Comparison of ENCODE assay signal across 3 cellular contexts in genomic region chr7:111908673-111909072, GRCh38.
A peak's percentile ranks its signal among the peaks of the same experiment; 100 is the strongest.
DNase-seq lines count a peak whose midpoint lies in the region; ATAC-seq, FAIRE-seq and TF ChIP-seq lines count a peak whose summit lies in the region.
"Not testable (repeated sequence)": the region's sequence is repeated elsewhere in the genome, so short reads cannot be mapped to it uniquely, and the experiment has no call there.

No MANE protein-coding gene starts in this region.

- not testable (repeated sequence) for TF ChIP-seq RAD21 in K562 (CRISPR knock-in tag; conservative IDR thresholded peaks at IDR 0.05 in 1 of 2, IDR thresholded peaks at IDR 0.05 in 1 of 2)

- H3K9ac ChIP-seq in K562 (ENCODE audit: insufficient read depth in 1 of 2, low read depth in 2 of 2, low read length in 2 of 2), result not testable (repeated sequence)

- not testable (repeated sequence) for H3K27me3 ChIP-seq in K562 (ENCODE audit: control insufficient read depth in 2 of 2, insufficient read depth in 2 of 2, low read length in 2 of 2)

- not testable (repeated sequence) for H3K27ac ChIP-seq in HEK293 (ENCODE audit: extremely low read depth, low read depth, low read length); K562 (ENCODE audit: extremely low read depth, low read depth, low read length)

- POLR2A ChIA-PET in HEK293 (lab: Yijun Ruan, JAX); K562 (lab: Yijun Ruan, JAX): not testable (repeated sequence)

- ATAC-seq in K562, result not testable (repeated sequence)

- not testable (repeated sequence) for TF ChIP-seq CTCF in HEK293 (tag by site-specific recombination; IDR thresholded peaks at IDR 0.05); LNCaP clone FGC (IDR thresholded peaks at IDR 0.05; ENCODE audit: control insufficient read depth, extremely low read depth, insufficient read depth); K562 (IDR thresholded peaks at IDR 0.05 in 2 of 3, conservative IDR thresholded peaks at IDR 0.05 in 1 of 3; ENCODE audit: insufficient read depth in 2 of 3, low read depth in 1 of 3, low read length in 3 of 3)

- BruUV-seq in K562 (replicated peaks; lab: Mats Ljungman, UMichigan), result not testable (repeated sequence)

- TF ChIP-seq POLR2A in K562 (conservative IDR thresholded peaks at IDR 0.05), result not testable (repeated sequence)

- in situ Hi-C loops in K562 (cut with MboI), result not testable (repeated sequence)

- H2AFZ ChIP-seq in K562 (ENCODE audit: low read depth, low read length), result not testable (repeated sequence)

- 0% methylated on average over 3 of the region's 3 CpGs for WGBS in K562 (ENCODE audit: insufficient coverage, low coverage, missing lambda C conversion rate)

- intact Hi-C loops in K562 (cut with micrococcal nuclease), result not testable (repeated sequence)

- DNase-seq in LNCaP clone FGC (ENCODE audit: low read depth), result peak; percentile 34
- DNase-seq in K562 (ENCODE audit: extremely low read depth in 1 of 4, low spot score in 3 of 4), result not testable (repeated sequence)

- FAIRE-seq in K562 (lab: Jason Lieb, UNC), result not testable (repeated sequence)

- H3K4me2 ChIP-seq in K562 (ENCODE audit: insufficient read depth, low read length), result not testable (repeated sequence)

- H3K9me3 ChIP-seq in HEK293 (ENCODE audit: control insufficient read depth, insufficient read depth, low read depth, low read length); K562 (replicated peaks; ENCODE audit: control insufficient read depth, insufficient read depth, low read depth, low read length): not testable (repeated sequence)

- H3K4me3 ChIP-seq in HEK293 (ENCODE audit: low read depth, low read length); LNCaP clone FGC (ENCODE audit: low read depth, low read length); K562: not testable (repeated sequence)

- not testable (repeated sequence) for H3K36me3 ChIP-seq in HEK293 (ENCODE audit: control insufficient read depth in 2 of 2, insufficient read depth in 1 of 2, low read length in 2 of 2); K562 (ENCODE audit: control insufficient read depth, insufficient read depth, low read length)

- TF ChIP-seq EP300 in K562 (IDR thresholded peaks at IDR 0.05; ENCODE audit: low read length), result not testable (repeated sequence)

- not testable (repeated sequence) for H3K79me2 ChIP-seq in K562 (ENCODE audit: control insufficient read depth, insufficient read depth, low read length)

- CTCF ChIA-PET in HEK293 (lab: Yijun Ruan, JAX); K562 (lab: Yijun Ruan, JAX; ENCODE audit: low intra/inter-chr PET ratio): not testable (repeated sequence)

- not testable (repeated sequence) for H3K4me1 ChIP-seq in HEK293 (ENCODE audit: control insufficient read depth, insufficient read depth, low read length); K562 (replicated peaks in 1 of 2; ENCODE audit: control insufficient read depth in 2 of 2, insufficient read depth in 2 of 2, low read length in 2 of 2)

- H4K20me1 ChIP-seq in K562 (replicated peaks; ENCODE audit: control insufficient read depth, insufficient read depth, low read length), result not testable (repeated sequence)

- H3K9me1 ChIP-seq in K562 (ENCODE audit: control insufficient read depth, insufficient read depth, low read length), result not testable (repeated sequence)

TF ChIP-seq in HEK293, 187 proteins besides CTCF, POLR2A, EP300 and RAD21:
- peak; percentile 88 for TF ChIP-seq ZNF146 (tag by site-specific recombination; IDR thresholded peaks at IDR 0.05)

TF ChIP-seq in K562, 482 proteins besides CTCF, POLR2A, EP300 and RAD21:
- TF ChIP-seq ZNF146 (CRISPR knock-in tag; IDR thresholded peaks at IDR 0.05; ENCODE audit: unreplicated experiment) (peak; percentile 76), RBM25 (IDR thresholded peaks at IDR 0.05; ENCODE audit: low read depth, low read length, severe bottlenecking) (peak; percentile 30)
TF ChIP-seq in K562: peak in this region for 2; not testable (repeated sequence) for 480.
